In the genomic region with DNA sequence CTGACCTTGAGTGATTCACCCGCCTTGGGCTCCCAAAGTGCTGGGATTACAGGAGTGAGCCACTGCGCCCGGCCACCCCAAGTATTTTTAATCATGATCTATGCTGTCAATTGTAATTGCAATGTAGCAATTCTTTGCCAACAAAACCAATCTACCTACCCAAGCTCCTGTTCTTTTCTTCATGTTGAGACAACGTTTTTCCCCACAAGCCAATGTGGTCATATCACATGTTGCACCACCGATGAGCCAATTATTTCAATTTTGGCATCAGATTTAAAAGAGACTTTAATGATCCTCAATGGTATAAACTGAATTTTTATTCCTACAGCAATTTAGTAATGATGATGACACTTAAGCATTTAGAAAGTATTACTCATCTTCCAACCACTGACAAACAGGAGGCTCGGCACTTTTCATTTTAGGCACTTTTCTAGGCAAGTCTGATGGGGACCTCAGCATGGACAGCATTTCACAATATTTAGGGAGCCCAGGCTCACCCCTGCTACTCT, we compare ENCODE assay signal across 18 cellular contexts.
A peak's percentile ranks its signal among the peaks of the same experiment; 100 is the strongest.
DNase-seq lines count a peak whose midpoint lies in the region; TF ChIP-seq lines count a peak whose summit lies in the region.
"Had no signal": no experiment of that assay in that cellular context is flagged by ENCODE, and none has a peak within 500 bp of the region (broad histone marks: within the 10 kb centered on the region; RNA-seq: fewer than 3 reads in every experiment).

No MANE protein-coding gene starts in this region.

- H4K20me1 ChIP-seq in fibroblast of lung (ENCODE audit: control insufficient read depth, extremely low read depth, insufficient read depth, low read length) (no peaks in the 10 kb centered on the region), smooth muscle cell (ENCODE audit: low read depth) (no peaks in the 10 kb centered on the region)

- TF ChIP-seq CTCF in fibroblast of lung (conservative IDR thresholded peaks at IDR 0.05 in 1 of 2, IDR thresholded peaks at IDR 0.05 in 1 of 2; ENCODE audit: low read depth in 1 of 2, low read length in 2 of 2): no peak
- TF ChIP-seq CTCF in smooth muscle cell (IDR thresholded peaks at IDR 0.05; ENCODE audit: borderline replicate concordance, insufficient read depth, poor library complexity, severe bottlenecking): no peak

- H3K79me2 ChIP-seq in fibroblast of lung (ENCODE audit: control insufficient read depth, insufficient read depth, low read length) (no peaks in the 10 kb centered on the region), smooth muscle cell (ENCODE audit: low read depth) (no peaks in the 10 kb centered on the region)

- WGBS in smooth muscle cell (ENCODE audit: low lambda C conversion rate): 84% methylated on average over 6 of the region's 6 CpGs

- no peak overlapping the region for H3K9ac ChIP-seq in fibroblast of lung (ENCODE audit: insufficient read depth, low read length)
- no peak overlapping the region for H3K9ac ChIP-seq in smooth muscle cell (ENCODE audit: low read depth)

- H3F3A ChIP-seq in smooth muscle cell (ENCODE audit: low read depth): no peaks in the 10 kb centered on the region

- H3K4me3 ChIP-seq in SJSA1 (no peak overlapping the region), fibroblast of lung (replicated peaks in 1 of 4; ENCODE audit: control extremely low read depth in 1 of 4, insufficient read depth in 1 of 4, low read depth in 3 of 4, low read length in 4 of 4) (no peak overlapping the region), smooth muscle cell (no peak overlapping the region)
- H3K4me3 ChIP-seq: coronary artery, spleen, transverse colon had no signal

- H2AFZ ChIP-seq in fibroblast of lung (ENCODE audit: low read length) (no peak overlapping the region), smooth muscle cell (ENCODE audit: low read depth) (no peak overlapping the region)

- H3K27ac ChIP-seq in SJSA1 (peak overlapping the region; percentile 97), fibroblast of lung (ENCODE audit: insufficient read depth, low read length) (peak overlapping the region; percentile 69), smooth muscle cell (ENCODE audit: low read depth) (no peak overlapping the region)
- H3K27ac ChIP-seq: coronary artery, spleen, transverse colon had no signal

- H3K36me3 ChIP-seq in SJSA1 (no peaks in the 10 kb centered on the region), fibroblast of lung (ENCODE audit: control insufficient read depth, insufficient read depth, low read length) (no peaks in the 10 kb centered on the region), smooth muscle cell (ENCODE audit: low read depth) (no peaks in the 10 kb centered on the region)
- H3K36me3 ChIP-seq: spleen, transverse colon had no signal

- DNase-seq in GM04503 (ENCODE audit: low read depth): peak; percentile 75
- peak in 1 of 2 experiments; percentile 41 for DNase-seq in SJSA1 (ENCODE audit: low read depth in 1 of 2, low spot score in 2 of 2)
- peak in 1 of 2 donors; percentile 74 for DNase-seq in fibroblast of lung (ENCODE audit: low read depth in 2 of 2)
- DNase-seq in smooth muscle cell (lab: John Stamatoyannopoulos, UW; ENCODE audit: unreplicated experiment): no peak
- no peak for DNase-seq in SW 1271 (lab: John Stamatoyannopoulos, UW)
- DNase-seq in inferior parietal cortex (ENCODE audit: extremely low spot score): no peak
- DNase-seq in activated naive CD4-positive, alpha-beta T cell treated with Interleukin-2 at 50 U/mL for 16 hours: no peak
- DNase-seq in stimulated activated CD4-positive, alpha-beta T cell treated with anti-CD3 and anti-CD28 coated beads, Interleukin-2, amount 100 ng/mL, for 24 hours: no peak
- DNase-seq: activated CD4-positive, alpha-beta T cell treated with anti-CD3 and anti-CD28 coated beads for 48 hours; activated CD8-positive, alpha-beta memory T cell treated with anti-CD3 and anti-CD28 coated beads, Interleukin-2, amount 50 U/mL, for 4 hours; activated effector memory CD4-positive, alpha-beta T cell treated with anti-CD3 and anti-CD28 coated beads, Interleukin-2, amount 50 U/mL, for 16 hours; DMS79 treated with DMSO at 0.1 percent for 48 hours; naive thymus-derived CD4-positive, alpha-beta T cell; NCI-H1694 treated with DMSO at 0.1 percent for 48 hours; SHP77; spleen; transverse colon had no signal

- H3K27me3 ChIP-seq in SJSA1 (replicated peaks) (no peaks in the 10 kb centered on the region), fibroblast of lung (ENCODE audit: control insufficient read depth, insufficient read depth, low read length) (no peaks in the 10 kb centered on the region), smooth muscle cell (ENCODE audit: low read depth) (no peaks in the 10 kb centered on the region)
- H3K27me3 ChIP-seq: spleen, transverse colon had no signal

- H3K4me2 ChIP-seq in fibroblast of lung (ENCODE audit: extremely low read depth, insufficient read depth, low read length) (peak overlapping the region; percentile 65), smooth muscle cell (peak overlapping the region; percentile 72)

- H3K9me3 ChIP-seq in SJSA1 (replicated peaks): no peaks in the 10 kb centered on the region
- H3K9me3 ChIP-seq in fibroblast of lung (ENCODE audit: control insufficient read depth, insufficient read depth, low read depth, low read length): no peaks in the 10 kb centered on the region
- no peaks in the 10 kb centered on the region for H3K9me3 ChIP-seq in smooth muscle cell (replicated peaks; ENCODE audit: low read depth)
- H3K9me3 ChIP-seq: spleen, transverse colon had no signal

- H3K4me1 ChIP-seq in SJSA1 (replicated peaks) (peaks cover 49% of the 10 kb centered on the region), fibroblast of lung (ENCODE audit: control insufficient read depth, extremely low read depth, insufficient read depth, low read length) (peaks cover 9% of the 10 kb centered on the region), smooth muscle cell (ENCODE audit: low read depth) (peaks cover 11% of the 10 kb centered on the region)
- H3K4me1 ChIP-seq: spleen, transverse colon had no signal
